8 cellular contexts compared by ENCODE assay signal in genomic region chr11:12673601-12673923, GRCh38. TPM values are rescaled to one million over a fixed set of nuclear protein-coding genes. Genes with fewer than 3 reads are reported as not detected.
DNase-seq lines count a peak whose midpoint lies in the region; ATAC-seq and TF ChIP-seq lines count a peak whose summit lies in the region.

No MANE protein-coding gene starts in this region.

- intact Hi-C loops in CD4-positive, alpha-beta T cell (cut with DNase I, micrococcal nuclease): no loop called here
- intact Hi-C loops in breast epithelium (cut with DNase I; ENCODE audit: low total_unique reads): loop anchor here (10.0 kb wide), 1 partner anchor 211 kb away; no protein-coding TSS in a partner anchor

- peak overlapping the region; percentile 84 for H3K4me3 Mint-ChIP-seq in CD4-positive, alpha-beta T cell

- ATAC-seq in CD4-positive, alpha-beta T cell (ENCODE audit: poor library complexity): no peak
- peak; percentile 25 for ATAC-seq in HG03064 (IDR thresholded peaks at IDR 0.05; ENCODE audit: low read depth, unreplicated experiment)
- ATAC-seq in HG03439 (IDR thresholded peaks at IDR 0.05; ENCODE audit: unreplicated experiment): no peak

- no peaks in the 10 kb centered on the region for H3K9me3 ChIP-seq in CD4-positive, alpha-beta T cell (ENCODE audit: control insufficient read depth, low read length)
- H3K9me3 ChIP-seq in breast epithelium: no peaks in the 10 kb centered on the region
- no peaks in the 10 kb centered on the region for H3K9me3 ChIP-seq in mucosa of stomach (ENCODE audit: control insufficient read depth, low read length)

- no peak for DNase-seq in CD4-positive, alpha-beta T cell
- no peak for DNase-seq in breast epithelium (ENCODE audit: low spot score in 2 of 2)
- no peak for DNase-seq in dedifferentiated amniotic fluid mesenchymal stem cell (ENCODE audit: extremely low spot score)
- DNase-seq in SHP77 treated with DMSO at 0.1 percent for 48 hours (lab: John Stamatoyannopoulos, UW): no peak
- DNase-seq in stimulated activated CD4-positive, alpha-beta T cell treated with anti-CD3 and anti-CD28 coated beads, Interleukin-12 subunit alpha, Interleukin-12 subunit beta, amount 100 ng/mL, for 4 hours: no peak

- no peak for TF ChIP-seq POLR2A in breast epithelium (IDR thresholded peaks at IDR 0.05)

- peaks cover 84% of the 10 kb centered on the region for H3K27me3 Mint-ChIP-seq in CD4-positive, alpha-beta T cell

- H3K9me3 Mint-ChIP-seq in CD4-positive, alpha-beta T cell: no peaks in the 10 kb centered on the region

- H3K27me3 ChIP-seq in CD4-positive, alpha-beta T cell (ENCODE audit: control insufficient read depth, insufficient read depth, low read length): peaks cover 82% of the 10 kb centered on the region
- H3K27me3 ChIP-seq in breast epithelium: no peaks in the 10 kb centered on the region
- no peaks in the 10 kb centered on the region for H3K27me3 ChIP-seq in mucosa of stomach (ENCODE audit: control insufficient read depth, insufficient read depth, low read length)

- H3K36me3 ChIP-seq in breast epithelium (no peaks in the 10 kb centered on the region), mucosa of stomach (ENCODE audit: control insufficient read depth, insufficient read depth, low read length) (no peaks in the 10 kb centered on the region)

- CTCF ChIA-PET in CD4-positive, alpha-beta T cell (lab: Charles Lee): no interaction called here

- H3K4me3 ChIP-seq in breast epithelium: peak overlapping the region; percentile 60 to 98 (median 83)
- H3K4me3 ChIP-seq in mucosa of stomach (ENCODE audit: low read length): peak overlapping the region; percentile 20

- POLR2A ChIA-PET in CD4-positive, alpha-beta T cell (lab: Charles Lee): interaction anchor here (1.0 kb wide), 1 partner anchor 214 kb away, joined by 3 read pairs; no protein-coding TSS in a partner anchor

- H3K9ac ChIP-seq in mucosa of stomach (ENCODE audit: low read length): peak overlapping the region; percentile 60

- peaks cover 6% of the 10 kb centered on the region for H3K4me1 Mint-ChIP-seq in CD4-positive, alpha-beta T cell (ENCODE audit: low read depth)

- no peak overlapping the region for H3K27ac Mint-ChIP-seq in CD4-positive, alpha-beta T cell

- H3K36me3 Mint-ChIP-seq in CD4-positive, alpha-beta T cell (ENCODE audit: low read depth): no peaks in the 10 kb centered on the region

- no peak overlapping the region for H3K27ac ChIP-seq in CD4-positive, alpha-beta T cell (ENCODE audit: low read depth, low read length)
- peak overlapping the region; percentile 98 for H3K27ac ChIP-seq in breast epithelium

- no peak for TF ChIP-seq CTCF in CD4-positive, alpha-beta T cell (IDR thresholded peaks at IDR 0.05)
- TF ChIP-seq CTCF in breast epithelium (IDR thresholded peaks at IDR 0.05): no peak

- H3K4me1 ChIP-seq in breast epithelium (no peaks in the 10 kb centered on the region), mucosa of stomach (ENCODE audit: control insufficient read depth, insufficient read depth, low read length) (no peaks in the 10 kb centered on the region)

RNA-seq across cellular contexts. Expression of gene TEAD1, which starts 0.7 kb away (rescaled TPM):
- total RNA-seq in CD4-positive, alpha-beta T cell: under 1 TPM in 1 of 2 experiments, not detected in 1; 0.11 TPM
- total RNA-seq in breast epithelium: 100 to 1,000 TPM in 1 of 3 donors, 10 to 100 TPM in 2; 67.8 to 110 (median 80.1) TPM

Comparison
In these comparisons a context has a peak if more than half of its experiments do, and no peak if none do; other contexts are left out.
1. RNA of gene TEAD1, which starts 0.7 kb away (total RNA-seq): 67.8 to 110 TPM in breast epithelium; 0.11 TPM in CD4-positive, alpha-beta T cell; every median in the first group is over 10 times any median in the second.